In the genomic region with DNA sequence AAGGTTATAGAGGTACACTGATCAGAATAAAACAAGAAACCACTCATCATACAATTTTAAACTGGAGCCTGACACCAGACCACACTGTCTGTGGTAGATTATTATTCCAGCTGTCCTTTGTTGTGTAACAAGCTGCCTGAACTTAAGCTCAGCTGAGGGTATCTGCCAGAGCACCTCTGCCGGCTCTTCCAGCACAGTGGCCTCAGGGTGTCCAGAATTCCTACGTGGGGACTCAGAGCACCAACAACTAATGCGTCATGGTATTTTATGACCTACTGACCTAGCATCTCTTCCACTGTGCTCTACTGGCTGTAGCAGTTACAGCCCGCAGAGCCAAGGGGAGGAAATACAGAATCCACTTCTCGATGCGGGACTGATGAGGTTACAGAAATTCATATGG, we compare ENCODE assay signal across 1 cellular context.
TF ChIP-seq lines count a peak whose summit lies in the region.

No MANE protein-coding gene starts in this region.

TF ChIP-seq in HepG2, 621 proteins besides CTCF, POLR2A, EP300 and RAD21:
- TF ChIP-seq RARA (CRISPR knock-in tag; IDR thresholded peaks at IDR 0.05) (peak; percentile 11; the same call in 1 of the 2 replicates), SIX4 (CRISPR knock-in tag; IDR thresholded peaks at IDR 0.05) (no peak), ZNF224 (CRISPR knock-in tag; IDR thresholded peaks at IDR 0.05) (no peak), CREB1 (IDR thresholded peaks at IDR 0.05) (peak; percentile 9; the same call in 1 of the 2 replicates), CREB1 (CRISPR knock-in tag; IDR thresholded peaks at IDR 0.05) (no peak), TSC22D2 (CRISPR knock-in tag; IDR thresholded peaks at IDR 0.05; ENCODE audit: borderline replicate concordance) (no peak), RELA (CRISPR knock-in tag; IDR thresholded peaks at IDR 0.05) (no peak), RXRB (CRISPR knock-in tag; IDR thresholded peaks at IDR 0.05; ENCODE audit: borderline replicate concordance) (0 out of 2 replicates have a peak, but pooled peaks have one; percentile 9), NR2F1 (CRISPR knock-in tag; IDR thresholded peaks at IDR 0.05) (peak; percentile 37 to 53; a peak in 2 of 4 replicates), ZNF550 (CRISPR knock-in tag; IDR thresholded peaks at IDR 0.05; ENCODE audit: borderline replicate concordance) (no peak), ESRRA (CRISPR knock-in tag; IDR thresholded peaks at IDR 0.05; ENCODE audit: low read depth) (no peak), TFAP4 (IDR thresholded peaks at IDR 0.05; ENCODE audit: borderline replicate concordance, low read depth) (peak; percentile 54; the same call in 1 of the 2 replicates), DDIT3 (CRISPR knock-in tag; IDR thresholded peaks at IDR 0.05) (no peak), NR2F6 (IDR thresholded peaks at IDR 0.05) (peak; percentile 10; the same call in 1 of the 2 replicates), NR2F6 (CRISPR knock-in tag; IDR thresholded peaks at IDR 0.05) (no peak; the same call in 1 of the 2 replicates), ZNF879 (CRISPR knock-in tag; IDR thresholded peaks at IDR 0.05) (no peak), TARDBP (CRISPR knock-in tag; IDR thresholded peaks at IDR 0.05) (no peak), MZF1 (CRISPR knock-in tag; IDR thresholded peaks at IDR 0.05; ENCODE audit: borderline replicate concordance) (no peak), SYNCRIP (IDR thresholded peaks at IDR 0.05; ENCODE audit: insufficient read depth, low read depth, low read length) (no peak), CREBL2 (CRISPR knock-in tag; IDR thresholded peaks at IDR 0.05; ENCODE audit: borderline replicate concordance) (no peak), FOSL2 (CRISPR knock-in tag; IDR thresholded peaks at IDR 0.05) (peak; percentile 28; the same call in 1 of the 2 replicates), ZKSCAN8 (CRISPR knock-in tag; IDR thresholded peaks at IDR 0.05; ENCODE audit: borderline replicate concordance) (no peak), STAT5B (CRISPR knock-in tag; IDR thresholded peaks at IDR 0.05) (no peak), SALL2 (CRISPR knock-in tag; IDR thresholded peaks at IDR 0.05) (no peak), CEBPG (CRISPR knock-in tag; IDR thresholded peaks at IDR 0.05) (0 out of 2 replicates have a peak, but pooled peaks have one; percentile 16), TEAD3 (CRISPR knock-in tag; optimal IDR thresholded peaks at IDR 0.05; ENCODE audit: borderline replicate concordance) (peak; percentile 20), CEBPB (IDR thresholded peaks at IDR 0.05; ENCODE audit: borderline replicate concordance, low read depth, low read length) (peak; percentile 22; the same call in 1 of the 2 replicates), NKX3-1 (CRISPR knock-in tag; IDR thresholded peaks at IDR 0.05) (no peak)
- TF ChIP-seq, protein P1, sequence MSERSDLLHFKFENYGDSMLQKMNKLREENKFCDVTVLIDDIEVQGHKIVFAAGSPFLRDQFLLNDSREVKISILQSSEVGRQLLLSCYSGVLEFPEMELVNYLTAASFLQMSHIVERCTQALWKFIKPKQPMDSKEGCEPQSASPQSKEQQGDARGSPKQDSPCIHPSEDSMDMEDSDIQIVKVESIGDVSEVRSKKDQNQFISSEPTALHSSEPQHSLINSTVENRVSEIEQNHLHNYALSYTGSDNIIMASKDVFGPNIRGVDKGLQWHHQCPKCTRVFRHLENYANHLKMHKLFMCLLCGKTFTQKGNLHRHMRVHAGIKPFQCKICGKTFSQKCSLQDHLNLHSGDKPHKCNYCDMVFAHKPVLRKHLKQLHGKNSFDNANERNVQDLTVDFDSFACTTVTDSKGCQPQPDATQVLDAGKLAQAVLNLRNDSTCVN (CRISPR knock-in tag; IDR thresholded peaks at IDR 0.05; ENCODE audit: borderline replicate concordance): no peak
- TF ChIP-seq, protein P2, sequence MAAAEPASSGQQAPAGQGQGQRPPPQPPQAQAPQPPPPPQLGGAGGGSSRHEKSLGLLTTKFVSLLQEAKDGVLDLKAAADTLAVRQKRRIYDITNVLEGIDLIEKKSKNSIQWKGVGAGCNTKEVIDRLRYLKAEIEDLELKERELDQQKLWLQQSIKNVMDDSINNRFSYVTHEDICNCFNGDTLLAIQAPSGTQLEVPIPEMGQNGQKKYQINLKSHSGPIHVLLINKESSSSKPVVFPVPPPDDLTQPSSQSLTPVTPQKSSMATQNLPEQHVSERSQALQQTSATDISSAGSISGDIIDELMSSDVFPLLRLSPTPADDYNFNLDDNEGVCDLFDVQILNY (CRISPR knock-in tag; conservative IDR thresholded peaks at IDR 0.05): no peak
- TF ChIP-seq, protein P3, sequence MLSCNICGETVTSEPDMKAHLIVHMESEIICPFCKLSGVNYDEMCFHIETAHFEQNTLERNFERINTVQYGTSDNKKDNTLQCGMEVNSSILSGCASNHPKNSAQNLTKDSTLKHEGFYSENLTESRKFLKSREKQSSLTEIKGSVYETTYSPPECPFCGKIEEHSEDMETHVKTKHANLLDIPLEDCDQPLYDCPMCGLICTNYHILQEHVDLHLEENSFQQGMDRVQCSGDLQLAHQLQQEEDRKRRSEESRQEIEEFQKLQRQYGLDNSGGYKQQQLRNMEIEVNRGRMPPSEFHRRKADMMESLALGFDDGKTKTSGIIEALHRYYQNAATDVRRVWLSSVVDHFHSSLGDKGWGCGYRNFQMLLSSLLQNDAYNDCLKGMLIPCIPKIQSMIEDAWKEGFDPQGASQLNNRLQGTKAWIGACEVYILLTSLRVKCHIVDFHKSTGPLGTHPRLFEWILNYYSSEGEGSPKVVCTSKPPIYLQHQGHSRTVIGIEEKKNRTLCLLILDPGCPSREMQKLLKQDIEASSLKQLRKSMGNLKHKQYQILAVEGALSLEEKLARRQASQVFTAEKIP (CRISPR knock-in tag; IDR thresholded peaks at IDR 0.05; ENCODE audit: borderline replicate concordance): no peak
- TF ChIP-seq, protein P4, sequence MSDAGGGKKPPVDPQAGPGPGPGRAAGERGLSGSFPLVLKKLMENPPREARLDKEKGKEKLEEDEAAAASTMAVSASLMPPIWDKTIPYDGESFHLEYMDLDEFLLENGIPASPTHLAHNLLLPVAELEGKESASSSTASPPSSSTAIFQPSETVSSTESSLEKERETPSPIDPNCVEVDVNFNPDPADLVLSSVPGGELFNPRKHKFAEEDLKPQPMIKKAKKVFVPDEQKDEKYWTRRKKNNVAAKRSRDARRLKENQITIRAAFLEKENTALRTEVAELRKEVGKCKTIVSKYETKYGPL (CRISPR knock-in tag; IDR thresholded peaks at IDR 0.05): peak; percentile 46; the same call in 1 of the 2 replicates
